ENCODE assay signal across 1 cellular context in the genomic region with DNA sequence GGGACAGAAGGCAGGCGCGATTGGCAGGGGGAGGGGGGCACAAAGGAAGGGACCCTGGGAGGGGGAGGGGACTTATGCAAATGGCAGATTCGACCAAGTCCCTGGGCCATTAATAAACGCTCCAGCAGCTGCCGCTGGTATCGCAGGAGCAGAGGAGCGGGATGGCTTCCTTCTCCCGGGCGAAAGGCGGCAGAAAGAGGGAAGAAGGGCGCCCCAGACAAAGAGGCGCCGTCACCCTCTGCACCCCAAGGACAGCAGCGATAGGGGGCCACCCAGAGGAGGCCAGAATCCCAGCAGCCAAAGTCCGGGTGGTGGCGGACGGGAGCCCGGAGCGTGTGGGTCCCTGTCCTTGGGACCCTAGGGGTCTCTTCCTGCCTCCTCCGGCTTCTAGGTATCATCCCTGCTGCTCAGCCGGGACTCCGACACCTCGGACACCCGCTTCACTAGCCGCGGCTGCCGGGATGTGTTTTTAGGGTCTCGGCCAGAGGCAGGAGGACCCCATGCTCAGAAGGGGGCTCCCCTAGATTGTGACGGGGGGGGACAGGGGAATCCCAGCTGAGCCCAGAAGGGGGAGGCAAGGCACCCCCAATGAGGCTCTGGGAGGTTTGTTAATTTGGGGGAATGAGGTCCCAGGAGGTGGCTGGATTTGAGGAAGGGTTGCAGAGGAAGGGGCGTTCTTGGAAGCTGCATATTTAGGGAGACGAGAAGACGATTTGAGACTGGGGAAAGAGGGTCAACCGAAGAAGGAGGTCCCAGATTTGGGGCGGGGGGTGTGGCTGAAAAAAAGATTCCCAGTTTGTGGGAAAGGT.
TF ChIP-seq lines count a peak whose summit lies in the region.

No MANE protein-coding gene starts in this region.

TF ChIP-seq in IMR-90, 13 proteins besides CTCF, POLR2A, EP300 and RAD21 (continued from another document):
- no peak for TF ChIP-seq CHD1 (IDR thresholded peaks at IDR 0.05; ENCODE audit: low read depth, low read length)
